8 cellular contexts compared by ENCODE assay signal in genomic region chr5:178231736-178232123, GRCh38. TPM values are rescaled to one million over a fixed set of nuclear protein-coding genes. Genes with fewer than 3 reads are reported as not detected.
DNase-seq lines count a peak whose midpoint lies in the region; ATAC-seq and TF ChIP-seq lines count a peak whose summit lies in the region.

No MANE protein-coding gene starts in this region.

- H3K4me3 Mint-ChIP-seq in naive B cell, result peak overlapping the region; percentile 78 to 92 (median 83)

- H3K9me3 Mint-ChIP-seq in naive B cell, result no peaks in the 10 kb centered on the region

- H3K27ac ChIP-seq in cingulate gyrus (ENCODE audit: low read depth, low read length), result peak overlapping the region; percentile 94

- peak overlapping the region; percentile 98 for H3K4me3 ChIP-seq in GM12864 (ENCODE audit: low read depth, low read length)
- peak overlapping the region; percentile 94 for H3K4me3 ChIP-seq in Jurkat, Clone E6-1 (ENCODE audit: low read length)

- H3K27me3 Mint-ChIP-seq in naive B cell, result no peaks in the 10 kb centered on the region

- H3K27ac Mint-ChIP-seq in naive B cell, result peak overlapping the region in 4 of 6 donors; percentile 26 to 91 (median 48)

- TF ChIP-seq CTCF in GM12864 (IDR thresholded peaks at IDR 0.05; ENCODE audit: low read depth, low read length, missing control alignments), result no peak

- DNase-seq in GM12864 (ENCODE audit: low read depth), result no peak
- DNase-seq in Jurkat, Clone E6-1 (ENCODE audit: low read depth, low spot score), result no peak
- DNase-seq in naive B cell, result no peak
- no peak for DNase-seq in NCI-H510A treated with DMSO at 0.1 percent for 48 hours (lab: John Stamatoyannopoulos, UW)
- DNase-seq in activated CD4-positive, alpha-beta T cell treated with anti-CD3 and anti-CD28 coated beads, Interleukin-2, amount 50 U/mL, for 1 hour, result no peak

- H3K36me3 Mint-ChIP-seq in naive B cell, result peaks cover 11 to 25% of the 10 kb centered on the region in 2 donors

- H3K4me1 Mint-ChIP-seq in naive B cell, result peaks cover 43 to 66% (median 55%) of the 10 kb centered on the region in 3 donors

- no peak for ATAC-seq in naive B cell (ENCODE audit: low read depth in 2 of 2)
- no peak for ATAC-seq in GM19397 (IDR thresholded peaks at IDR 0.05; ENCODE audit: unreplicated experiment)
- ATAC-seq in HG03442 (IDR thresholded peaks at IDR 0.05; ENCODE audit: unreplicated experiment), result no peak

RNA-seq across cellular contexts. Expression of gene PHYKPL, which starts 0.9 kb away (rescaled TPM):
- polyA plus RNA-seq in Jurkat, Clone E6-1 (2012; ENCODE audit: insufficient read depth, insufficient read length), result 47.3 TPM
- 10 to 100 TPM; 42.4 to 72.9 (median 53.3) TPM for polyA plus RNA-seq in naive B cell (ENCODE audit: low read depth in 6 of 6)

RNA-seq across cellular contexts. Expression of gene HNRNPAB, which starts 27.4 kb away (rescaled TPM):
- polyA plus RNA-seq in Jurkat, Clone E6-1 (2012; ENCODE audit: insufficient read depth, insufficient read length), result 353 TPM
- 10 to 100 TPM; 33.3 to 65.8 (median 51.7) TPM for polyA plus RNA-seq in naive B cell (ENCODE audit: low read depth in 6 of 6)

RNA-seq across cellular contexts. Expression of gene GMCL2, which starts 44.6 kb away (rescaled TPM):
- not detected for polyA plus RNA-seq in Jurkat, Clone E6-1 (2012; ENCODE audit: insufficient read depth, insufficient read length)
- not detected for polyA plus RNA-seq in naive B cell (ENCODE audit: low read depth in 6 of 6)
